ENCODE assay signal across 1 cellular context in genomic region chr4:31239886-31240285, GRCh38.
TF ChIP-seq lines count a peak whose summit lies in the region.

No MANE protein-coding gene starts in this region.

TF ChIP-seq in HepG2, 621 proteins besides CTCF, POLR2A, EP300 and RAD21 (continued from another document):
- no peak for TF ChIP-seq PAXIP1 (CRISPR knock-in tag; conservative IDR thresholded peaks at IDR 0.05)
- TF ChIP-seq MAFK (conservative IDR thresholded peaks at IDR 0.05 in 1 of 2, IDR thresholded peaks at IDR 0.05 in 1 of 2; ENCODE audit: low read length in 2 of 2): peak in 1 of 2 experiments; percentile 38; a peak in 2 of 4 replicates
- TF ChIP-seq NONO (IDR thresholded peaks at IDR 0.05): no peak
- no peak for TF ChIP-seq NONO (CRISPR knock-in tag; conservative IDR thresholded peaks at IDR 0.05)
- 0 out of 2 replicates have a peak, but pooled peaks have one; percentile 14 for TF ChIP-seq MAFF (IDR thresholded peaks at IDR 0.05; ENCODE audit: low read depth, low read length)
